Comparison of ENCODE assay signal across 11 cellular contexts in the genomic region with DNA sequence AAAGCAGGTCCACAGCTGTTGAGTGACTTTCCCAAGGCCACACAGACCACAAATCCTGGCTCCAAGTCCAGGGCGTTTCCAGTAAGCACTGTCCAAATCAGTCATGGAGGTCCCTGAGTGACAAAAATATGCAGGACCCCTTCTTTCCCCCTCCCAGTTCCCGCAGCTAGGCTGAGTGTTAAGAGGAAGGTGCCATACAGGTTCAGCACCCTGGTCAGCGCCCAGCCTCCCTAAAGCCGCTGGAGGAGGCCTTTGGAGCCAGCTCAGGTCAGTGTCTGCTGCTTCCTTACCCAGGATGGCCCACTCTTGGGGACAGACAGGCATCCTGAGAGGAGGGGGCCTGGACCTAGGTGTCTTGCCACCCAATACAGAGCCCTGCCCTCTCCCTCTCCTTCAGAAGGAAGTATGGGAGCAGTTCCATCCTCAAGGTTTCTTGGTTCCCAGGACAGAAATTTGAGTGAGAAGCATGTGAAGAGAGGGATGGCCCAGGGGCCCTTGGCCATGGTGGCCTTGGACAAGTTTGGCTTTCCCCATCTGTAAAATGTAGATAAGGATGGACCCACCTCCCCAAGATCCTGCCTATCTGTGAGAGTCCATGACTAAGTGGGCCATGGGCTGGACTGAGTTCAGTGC. TPM values are rescaled to one million over a fixed set of nuclear protein-coding genes. Genes with fewer than 3 reads are reported as not detected.
DNase-seq lines count a peak whose midpoint lies in the region; ATAC-seq and TF ChIP-seq lines count a peak whose summit lies in the region.
"Had no signal": no experiment of that assay in that cellular context is flagged by ENCODE, and none has a peak within 500 bp of the region (broad histone marks: within the 10 kb centered on the region; RNA-seq: fewer than 3 reads in every experiment).

No MANE protein-coding gene starts in this region.

- no peaks in the 10 kb centered on the region for H3K27me3 ChIP-seq in MM.1S (replicated peaks; ENCODE audit: insufficient read depth, low read length)
- no peaks in the 10 kb centered on the region for H3K27me3 ChIP-seq in smooth muscle cell (ENCODE audit: low read depth)

- H3K9me3 Mint-ChIP-seq in activated CD4-positive, alpha-beta T cell treated with anti-CD3 and anti-CD28 coated beads, Interleukin-2, amount 10 ng/mL, durations not matched to agents 24 days and 14 days = no peaks in the 10 kb centered on the region
- H3K9me3 Mint-ChIP-seq in nephron progenitor cell = no peaks in the 10 kb centered on the region

- no peak overlapping the region for H3K9ac ChIP-seq in MM.1S (ENCODE audit: low read length)
- no peak overlapping the region for H3K9ac ChIP-seq in smooth muscle cell (ENCODE audit: low read depth)

- H2AFZ ChIP-seq in MM.1S (ENCODE audit: low read length) = no peak overlapping the region
- no peak overlapping the region for H2AFZ ChIP-seq in smooth muscle cell (ENCODE audit: low read depth)

- H3K4me3 Mint-ChIP-seq in activated CD4-positive, alpha-beta T cell treated with anti-CD3 and anti-CD28 coated beads, Interleukin-2, amount 10 ng/mL, durations not matched to agents 24 days and 14 days = no peak overlapping the region
- no peak overlapping the region for H3K4me3 Mint-ChIP-seq in nephron progenitor cell

- H3K27me3 Mint-ChIP-seq in activated CD4-positive, alpha-beta T cell treated with anti-CD3 and anti-CD28 coated beads, Interleukin-2, amount 10 ng/mL, durations not matched to agents 24 days and 14 days = no peaks in the 10 kb centered on the region
- H3K27me3 Mint-ChIP-seq in nephron progenitor cell (ENCODE audit: low read depth, poor library complexity) = no peaks in the 10 kb centered on the region

- H3K27ac ChIP-seq in MM.1S (ENCODE audit: low read length) (no peak overlapping the region), smooth muscle cell (ENCODE audit: low read depth) (no peak overlapping the region)
- H3K27ac ChIP-seq: lower lobe of right lung had no signal

- H4K20me1 ChIP-seq in MM.1S (ENCODE audit: insufficient read depth, low read length) (no peaks in the 10 kb centered on the region), smooth muscle cell (ENCODE audit: low read depth) (peaks cover 27% of the 10 kb centered on the region)

- ATAC-seq in GM19035 (IDR thresholded peaks at IDR 0.05; ENCODE audit: unreplicated experiment) = no peak
- ATAC-seq: lower lobe of right lung had no signal

- no peaks in the 10 kb centered on the region for H3K9me2 ChIP-seq in MM.1S (replicated peaks; ENCODE audit: insufficient read depth, low read length)

- H3K4me2 ChIP-seq in MM.1S (ENCODE audit: low read depth, low read length) (no peak overlapping the region), smooth muscle cell (no peak overlapping the region)

- H3K36me3 ChIP-seq in MM.1S (replicated peaks; ENCODE audit: insufficient read depth, low read length) = no peaks in the 10 kb centered on the region
- H3K36me3 ChIP-seq in smooth muscle cell (ENCODE audit: low read depth) = peaks cover 4% of the 10 kb centered on the region

- TF ChIP-seq CTCF in MM.1S (IDR thresholded peaks at IDR 0.05; ENCODE audit: low read length) (no peak), cardiac fibroblast (IDR thresholded peaks at IDR 0.05; ENCODE audit: low read depth, low read length) (no peak), nephron progenitor cell (IDR thresholded peaks at IDR 0.05) (no peak), smooth muscle cell (IDR thresholded peaks at IDR 0.05; ENCODE audit: borderline replicate concordance, insufficient read depth, poor library complexity, severe bottlenecking) (no peak)

- DNase-seq in activated CD4-positive, alpha-beta T cell treated with anti-CD3 and anti-CD28 coated beads, Interleukin-2, amount 10 ng/mL, durations not matched to agents 24 days and 14 days = peak; percentile 75
- no peak for DNase-seq in activated CD4-positive, alpha-beta T cell treated with anti-CD3 and anti-CD28 coated beads for 4 hours
- DNase-seq in MM.1S = peak; percentile 24
- DNase-seq in cardiac fibroblast (ENCODE audit: low read depth in 2 of 2) = peak; percentile 34 to 48
- DNase-seq in nephron progenitor cell = peak; percentile 91
- no peak for DNase-seq in medulla oblongata (ENCODE audit: extremely low spot score)
- DNase-seq in smooth muscle cell (lab: John Stamatoyannopoulos, UW; ENCODE audit: unreplicated experiment) = no peak
- DNase-seq: GOT3, lower lobe of right lung had no signal

- H3K4me1 ChIP-seq in MM.1S (ENCODE audit: low read length) = no peaks in the 10 kb centered on the region
- H3K4me1 ChIP-seq in smooth muscle cell (ENCODE audit: low read depth) = no peaks in the 10 kb centered on the region
- H3K4me1 ChIP-seq: lower lobe of right lung had no signal

- H3K36me3 Mint-ChIP-seq in activated CD4-positive, alpha-beta T cell treated with anti-CD3 and anti-CD28 coated beads, Interleukin-2, amount 10 ng/mL, durations not matched to agents 24 days and 14 days (ENCODE audit: low read depth) = peaks cover 48% of the 10 kb centered on the region
- H3K36me3 Mint-ChIP-seq in nephron progenitor cell (ENCODE audit: low read depth) = peaks cover 44% of the 10 kb centered on the region

- H3K4me3 ChIP-seq in MM.1S (ENCODE audit: low read length) = no peak overlapping the region
- H3K4me3 ChIP-seq in cardiac fibroblast (replicated peaks in 1 of 2; ENCODE audit: low read depth in 2 of 2, low read length in 2 of 2) = no peak overlapping the region
- no peak overlapping the region for H3K4me3 ChIP-seq in smooth muscle cell
- H3K4me3 ChIP-seq: lower lobe of right lung had no signal

- WGBS in smooth muscle cell (ENCODE audit: low lambda C conversion rate) = 68% methylated on average over 4 of the region's 4 CpGs

- H3K4me1 Mint-ChIP-seq in activated CD4-positive, alpha-beta T cell treated with anti-CD3 and anti-CD28 coated beads, Interleukin-2, amount 10 ng/mL, durations not matched to agents 24 days and 14 days = peaks cover 2% of the 10 kb centered on the region
- H3K4me1 Mint-ChIP-seq in nephron progenitor cell = no peaks in the 10 kb centered on the region

- H3F3A ChIP-seq in MM.1S (ENCODE audit: insufficient read depth, low read length) = no peaks in the 10 kb centered on the region
- no peaks in the 10 kb centered on the region for H3F3A ChIP-seq in smooth muscle cell (ENCODE audit: low read depth)

- H3K9me3 ChIP-seq in MM.1S (replicated peaks; ENCODE audit: insufficient read depth, low read length) (no peaks in the 10 kb centered on the region), smooth muscle cell (replicated peaks; ENCODE audit: low read depth) (no peaks in the 10 kb centered on the region)
- H3K9me3 ChIP-seq: lower lobe of right lung had no signal

- no peak overlapping the region for H3K27ac Mint-ChIP-seq in activated CD4-positive, alpha-beta T cell treated with anti-CD3 and anti-CD28 coated beads, Interleukin-2, amount 10 ng/mL, durations not matched to agents 24 days and 14 days
- no peak overlapping the region for H3K27ac Mint-ChIP-seq in nephron progenitor cell

- intact Hi-C loops in activated CD4-positive, alpha-beta T cell treated with anti-CD3 and anti-CD28 coated beads, Interleukin-2, amount 10 ng/mL, durations not matched to agents 24 days and 14 days (cut with micrococcal nuclease) = no loop called here

- H3K79me2 ChIP-seq in MM.1S (ENCODE audit: low read length) (no peaks in the 10 kb centered on the region), smooth muscle cell (ENCODE audit: low read depth) (no peaks in the 10 kb centered on the region)

RNA-seq across cellular contexts. Expression of a gene that starts 13.2 kb away (rescaled TPM):
- total RNA-seq in activated CD4-positive, alpha-beta T cell treated with anti-CD3 and anti-CD28 coated beads, Interleukin-2, amount 10 ng/mL, durations not matched to agents 24 days and 14 days = 1.6 and 1.9 TPM in 2 replicates
- total RNA-seq in smooth muscle cell = 0.94 and 3.0 TPM in 2 replicates
- polyA plus RNA-seq in smooth muscle cell = 0.72 TPM in 1 of 2 replicates, not detected in the other
- polyA plus RNA-seq: AG04450 had no signal

RNA-seq across cellular contexts. Expression of a gene that starts 31.7 kb away (rescaled TPM):
- 0.12 TPM in 1 of 2 replicates, not detected in the other for total RNA-seq in activated CD4-positive, alpha-beta T cell treated with anti-CD3 and anti-CD28 coated beads, Interleukin-2, amount 10 ng/mL, durations not matched to agents 24 days and 14 days
- total RNA-seq in smooth muscle cell = not detected in 2 replicates
- polyA plus RNA-seq in smooth muscle cell = not detected in 2 replicates
- polyA plus RNA-seq: AG04450 had no signal

RNA-seq across cellular contexts. Expression of a gene that starts 53.2 kb away (rescaled TPM):
- total RNA-seq in activated CD4-positive, alpha-beta T cell treated with anti-CD3 and anti-CD28 coated beads, Interleukin-2, amount 10 ng/mL, durations not matched to agents 24 days and 14 days = 168 and 172 TPM in 2 replicates
- 110 and 246 TPM in 2 replicates for total RNA-seq in smooth muscle cell
- polyA plus RNA-seq in smooth muscle cell = 120 and 148 TPM in 2 replicates

RNA-seq across cellular contexts. Expression of a gene that starts 54.3 kb away (rescaled TPM):
- total RNA-seq in activated CD4-positive, alpha-beta T cell treated with anti-CD3 and anti-CD28 coated beads, Interleukin-2, amount 10 ng/mL, durations not matched to agents 24 days and 14 days = not detected in 2 replicates
- not detected in 2 replicates for total RNA-seq in smooth muscle cell
- polyA plus RNA-seq in smooth muscle cell = not detected in 2 replicates
- total RNA-seq: lower lobe of right lung had no signal

Comparison
In these comparisons a context has a peak if more than half of its experiments do, and no peak if none do; other contexts are left out.
1. DNase-seq: peak in activated CD4-positive, alpha-beta T cell treated with anti-CD3 and anti-CD28 coated beads, Interleukin-2, amount 10 ng/mL, durations not matched to agents 24 days and 14 days (single experiment), MM.1S (single experiment), cardiac fibroblast (2 of 2) and nephron progenitor cell (single experiment); none in activated CD4-positive, alpha-beta T cell treated with anti-CD3 and anti-CD28 coated beads for 4 hours (0 of 2), medulla oblongata (single experiment) and smooth muscle cell (single experiment).